ENCODE assay signal across 19 cellular contexts in the genomic region with DNA sequence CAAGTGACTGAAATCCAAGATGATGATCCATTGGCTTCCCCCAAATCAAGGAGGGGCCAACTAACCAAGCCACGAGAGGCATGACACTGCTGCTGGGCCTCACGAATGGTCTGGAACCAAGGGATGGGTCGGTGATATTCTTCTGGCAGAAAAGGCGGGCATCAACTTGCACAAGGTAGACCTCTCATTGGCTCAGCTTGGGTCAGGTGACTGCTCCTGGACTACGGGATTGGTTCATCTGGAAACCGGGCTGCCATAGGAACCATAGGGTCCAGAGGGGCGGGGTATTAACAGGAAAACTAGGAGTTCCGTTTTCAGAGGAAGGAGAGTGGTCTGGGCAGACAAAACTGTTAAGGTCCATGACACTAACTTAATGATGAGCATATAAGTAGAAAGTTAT.
"Had no signal": no experiment of that assay in that cellular context is flagged by ENCODE, and none has a peak within 500 bp of the region (broad histone marks: within the 10 kb centered on the region; RNA-seq: fewer than 3 reads in every experiment).

No MANE protein-coding gene starts in this region.

- H3K27me3 ChIP-seq: right lobe of liver, transverse colon had no signal

- H3K27ac Mint-ChIP-seq: nephron; stimulated activated effector memory CD8-positive, alpha-beta T cell treated with anti-CD3 and anti-CD28 coated beads, Interleukin-12 subunit alpha, Interleukin-12 subunit beta, amount 100 ng/mL, for 72 hours; stimulated activated naive CD8-positive, alpha-beta T cell treated with anti-CD3 and anti-CD28 coated beads, Interleukin-15, amount 100 ng/mL, for 72 hours had no signal

- ATAC-seq: psoas muscle; right lobe of liver; stimulated activated effector memory CD8-positive, alpha-beta T cell treated with anti-CD3 and anti-CD28 coated beads, Interleukin-12 subunit alpha, Interleukin-12 subunit beta, amount 100 ng/mL, for 72 hours; stimulated activated naive CD8-positive, alpha-beta T cell treated with anti-CD3 and anti-CD28 coated beads, Interleukin-15, amount 100 ng/mL, for 72 hours had no signal

- H3K4me1 Mint-ChIP-seq: naive B cell; nephron; stimulated activated effector memory CD8-positive, alpha-beta T cell treated with anti-CD3 and anti-CD28 coated beads, Interleukin-12 subunit alpha, Interleukin-12 subunit beta, amount 100 ng/mL, for 72 hours; stimulated activated naive CD8-positive, alpha-beta T cell treated with anti-CD3 and anti-CD28 coated beads, Interleukin-15, amount 100 ng/mL, for 72 hours had no signal

- H3K4me3 ChIP-seq: coronary artery, psoas muscle, right lobe of liver, thoracic aorta, transverse colon had no signal

- H3K27ac ChIP-seq: coronary artery, psoas muscle, right lobe of liver, thoracic aorta, transverse colon had no signal

- H3K9me3 Mint-ChIP-seq: nephron; stimulated activated effector memory CD8-positive, alpha-beta T cell treated with anti-CD3 and anti-CD28 coated beads, Interleukin-12 subunit alpha, Interleukin-12 subunit beta, amount 100 ng/mL, for 72 hours; stimulated activated naive CD8-positive, alpha-beta T cell treated with anti-CD3 and anti-CD28 coated beads, Interleukin-15, amount 100 ng/mL, for 72 hours had no signal

- H3K4me1 ChIP-seq: psoas muscle, right lobe of liver had no signal

- H3K36me3 ChIP-seq: right lobe of liver, thoracic aorta, transverse colon had no signal

- FAIRE-seq: islet of Langerhans had no signal

- DNase-seq: effector CD4-positive, alpha-beta T cell; foreskin melanocyte; head of caudate nucleus; hippocampal formation; kidney glomerular epithelial cell; mesendoderm; naive B cell; psoas muscle; retina; right lobe of liver; stimulated activated CD4-positive, alpha-beta T cell treated with anti-CD3 and anti-CD28 coated beads, Interleukin-4, amount 100 ng/mL, for 1 hour; stimulated activated CD8-positive, alpha-beta memory T cell treated with anti-CD3 and anti-CD28 coated beads, Interleukin-4, amount 100 ng/mL, for 48 hours; stimulated activated naive CD8-positive, alpha-beta T cell treated with anti-CD3 and anti-CD28 coated beads, Interleukin-15, amount 100 ng/mL, for 72 hours; transverse colon had no signal

- H3K36me3 Mint-ChIP-seq: naive B cell; stimulated activated effector memory CD8-positive, alpha-beta T cell treated with anti-CD3 and anti-CD28 coated beads, Interleukin-12 subunit alpha, Interleukin-12 subunit beta, amount 100 ng/mL, for 72 hours had no signal

- H3K9me3 ChIP-seq: psoas muscle, right lobe of liver, thoracic aorta, transverse colon had no signal

- H3K4me3 Mint-ChIP-seq: naive B cell; nephron; stimulated activated effector memory CD8-positive, alpha-beta T cell treated with anti-CD3 and anti-CD28 coated beads, Interleukin-12 subunit alpha, Interleukin-12 subunit beta, amount 100 ng/mL, for 72 hours; stimulated activated naive CD8-positive, alpha-beta T cell treated with anti-CD3 and anti-CD28 coated beads, Interleukin-15, amount 100 ng/mL, for 72 hours had no signal
